Comparison of ENCODE assay signal across 8 cellular contexts in genomic region chr7:12212051-12212485, GRCh38. TPM values are rescaled to one million over a fixed set of nuclear protein-coding genes. Genes with fewer than 3 reads are reported as not detected.
A peak's percentile ranks its signal among the peaks of the same experiment; 100 is the strongest.
DNase-seq lines count a peak whose midpoint lies in the region; TF ChIP-seq lines count a peak whose summit lies in the region.

No MANE protein-coding gene starts in this region.

- TF ChIP-seq CTCF in MCF 10A (IDR thresholded peaks at IDR 0.05; ENCODE audit: unreplicated experiment) (no peak), vagina (IDR thresholded peaks at IDR 0.05) (no peak)

- peaks cover 8% of the 10 kb centered on the region for H3K36me3 Mint-ChIP-seq in MCF 10A (ENCODE audit: insufficient read depth, unreplicated experiment)

- peak overlapping the region; percentile 92 for H3K18ac ChIP-seq in mesendoderm (ENCODE audit: low read length)

- H3K27ac ChIP-seq in mesendoderm (ENCODE audit: low read depth, low read length) = peak overlapping the region; percentile 95
- H3K27ac ChIP-seq in vagina = peak overlapping the region; percentile 97

- no peak overlapping the region for H2BK120ac ChIP-seq in mesendoderm (ENCODE audit: low read depth, low read length)

- H3K79me1 ChIP-seq in mesendoderm (ENCODE audit: low read length) = no peaks in the 10 kb centered on the region

- peak overlapping the region; percentile 84 for H3K27ac Mint-ChIP-seq in MCF 10A (ENCODE audit: low read depth, unreplicated experiment)

- POLR2A ChIA-PET in MCF 10A (lab: Yijun Ruan, JAX) = interaction anchor here (0.9 to 3.4 kb wide), 8 partner anchors 12 to 365 kb away, joined by 3 to 25 read pairs (median 8); partner anchors contain the start of gene VWDE

- H3K79me2 ChIP-seq in mesendoderm (ENCODE audit: control insufficient read depth, insufficient read depth, low read length) = no peaks in the 10 kb centered on the region

- H2BK5ac ChIP-seq in mesendoderm (ENCODE audit: low read length) = no peak overlapping the region

- peak overlapping the region; percentile 89 for H3K9ac ChIP-seq in mesendoderm (ENCODE audit: low read length)

- no CpG with 5 or more reads among the region's 5 CpGs for WGBS in mesendoderm (ENCODE audit: extremely low coverage, insufficient coverage, low lambda C conversion rate)

- TSS peak; percentile 52 for BruUV-seq in MCF 10A (replicated peaks; lab: Mats Ljungman, UMichigan)

- H3K27me3 Mint-ChIP-seq in MCF 10A (ENCODE audit: insufficient read depth, unreplicated experiment) = peaks cover 19% of the 10 kb centered on the region

- intact Hi-C loops in MCF 10A (cut with micrococcal nuclease) (no loop called here), vagina (cut with DNase I) (no loop called here)

- H2BK15ac ChIP-seq in mesendoderm (replicated peaks; ENCODE audit: low read depth) = no peak overlapping the region

- peaks cover 21% of the 10 kb centered on the region for H3K4me1 Mint-ChIP-seq in MCF 10A (ENCODE audit: insufficient read depth, unreplicated experiment)

- no peak overlapping the region for H3K4ac ChIP-seq in mesendoderm (ENCODE audit: low read depth, low read length)

- H3K36me3 ChIP-seq in mesendoderm (ENCODE audit: control insufficient read depth, insufficient read depth, low read length) = no peaks in the 10 kb centered on the region
- peaks cover 0 to 6% of the 10 kb centered on the region in 2 donors for H3K36me3 ChIP-seq in vagina

- H3K27me3 ChIP-seq in mesendoderm (ENCODE audit: insufficient read depth, low read length, poor library complexity) = no peaks in the 10 kb centered on the region
- no peaks in the 10 kb centered on the region for H3K27me3 ChIP-seq in vagina

- peak overlapping the region; percentile 89 for H3K56ac ChIP-seq in mesendoderm (ENCODE audit: low read length)

- TF ChIP-seq POLR2A in vagina (IDR thresholded peaks at IDR 0.05) = no peak

- H4K8ac ChIP-seq in mesendoderm (ENCODE audit: low read depth, low read length) = no peak overlapping the region

- H4K5ac ChIP-seq in mesendoderm (ENCODE audit: low read length) = no peak overlapping the region

- CTCF ChIA-PET in MCF 10A (lab: Yijun Ruan, JAX) = interaction anchor here (1.0 to 2.0 kb wide), 3 partner anchors 27 to 139 kb away, joined by 3 to 8 read pairs (median 4); no protein-coding TSS in a partner anchor

- no peaks in the 10 kb centered on the region for H3K4me1 ChIP-seq in mesendoderm (ENCODE audit: control insufficient read depth, low read depth, low read length)
- H3K4me1 ChIP-seq in vagina = peaks cover 12% of the 10 kb centered on the region

- DNase-seq in NCI-H1417 (lab: John Stamatoyannopoulos, UW) (peak; percentile 60 to 88 (median 65)), NCI-H1417 treated with DMSO at 0.1 percent for 48 hours (lab: John Stamatoyannopoulos, UW) (no peak), NCI-H345 treated with DMSO at 0.1 percent for 48 hours (lab: John Stamatoyannopoulos, UW; ENCODE audit: unreplicated experiment) (peak; percentile 81), MCF 10A (ENCODE audit: unreplicated experiment) (peak; percentile 41), mesendoderm (peak; percentile 46), vagina (ENCODE audit: extremely low spot score in 2 of 2) (peak in 1 of 2 donors; percentile 82), NOMO-1 (lab: John Stamatoyannopoulos, UW; ENCODE audit: unreplicated experiment in 2 of 2) (no peak), iPS-NIHi7 (ENCODE audit: extremely low spot score) (no peak)

- no peak overlapping the region for H2AK5ac ChIP-seq in mesendoderm (ENCODE audit: low read length)

- H3K9me3 Mint-ChIP-seq in MCF 10A (ENCODE audit: unreplicated experiment) = no peaks in the 10 kb centered on the region

- H3K4me3 ChIP-seq in mesendoderm (ENCODE audit: low read length) (peak overlapping the region; percentile 61), vagina (peak overlapping the region; percentile 74 to 93)

- H3K23ac ChIP-seq in mesendoderm (ENCODE audit: low read length) = no peak overlapping the region

- H3K4me2 ChIP-seq in mesendoderm (ENCODE audit: low read length) = peak overlapping the region; percentile 32

- peak overlapping the region; percentile 90 for H3K4me3 Mint-ChIP-seq in MCF 10A (ENCODE audit: unreplicated experiment)

- H3K9me3 ChIP-seq in vagina = no peaks in the 10 kb centered on the region

RNA-seq across cellular contexts. Expression of gene TMEM106B, which starts 1.0 kb away (rescaled TPM):
- total RNA-seq in MCF 10A (2022) (33.7 and 41.7 TPM in 2 replicates), vagina (36.1 TPM)
- 21.7 TPM for polyA plus RNA-seq in mesendoderm (2013, experiment 1 of 2)
- polyA plus RNA-seq in mesendoderm (2013, experiment 2 of 2) = 22.7 TPM

Comparison
In these comparisons a context has a peak if more than half of its experiments do, and no peak if none do; other contexts are left out.
1. DNase-seq: peak in NCI-H1417 (3 of 3), NCI-H345 treated with DMSO at 0.1 percent for 48 hours (single experiment), MCF 10A (single experiment) and mesendoderm (single experiment); none in NCI-H1417 treated with DMSO at 0.1 percent for 48 hours (single experiment), NOMO-1 (0 of 2) and iPS-NIHi7 (single experiment).